1 cellular context compared by ENCODE assay signal in the genomic region with DNA sequence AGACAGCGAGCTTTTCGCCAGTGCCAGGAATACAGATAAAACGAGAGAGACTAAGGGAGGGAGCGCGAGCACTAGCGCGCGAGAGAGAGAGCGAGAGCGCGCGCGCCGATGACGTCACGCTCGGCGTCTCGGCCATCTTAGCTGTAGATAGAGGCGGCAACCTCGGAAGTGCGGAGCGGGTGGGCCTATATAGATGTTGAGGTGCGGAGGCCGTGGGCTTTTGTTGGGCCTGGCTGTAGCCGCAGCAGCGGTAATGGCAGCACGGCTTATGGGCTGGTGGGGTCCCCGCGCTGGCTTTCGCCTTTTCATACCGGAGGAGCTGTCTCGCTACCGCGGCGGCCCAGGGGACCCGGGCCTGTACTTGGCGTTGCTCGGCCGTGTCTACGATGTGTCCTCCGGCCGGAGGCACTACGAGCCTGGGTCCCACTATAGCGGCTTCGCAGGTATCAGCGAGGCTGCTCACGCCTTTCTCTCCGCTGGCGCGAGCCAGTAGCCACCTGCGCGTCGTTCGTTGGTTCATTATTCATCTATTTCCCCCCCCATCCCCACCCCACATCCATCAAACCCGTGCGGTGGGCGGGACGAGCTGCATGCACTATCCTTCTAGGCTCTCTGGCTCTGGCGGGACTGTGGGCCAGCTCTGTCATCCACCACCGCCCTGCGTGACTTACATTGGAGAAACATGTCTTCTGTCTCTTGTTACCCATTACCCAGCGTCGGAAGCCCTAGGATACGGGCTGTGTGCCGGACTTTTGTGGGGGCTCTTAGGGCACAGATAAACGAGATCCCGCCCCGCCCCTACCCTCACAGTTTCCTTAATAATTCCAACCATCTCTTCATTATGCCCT.
TF ChIP-seq lines count a peak whose summit lies in the region.

No MANE protein-coding gene starts in this region.

TF ChIP-seq in HepG2, 621 proteins besides CTCF, POLR2A, EP300 and RAD21 (continued from another document and continues in another):
- TF ChIP-seq ZNF598 (CRISPR knock-in tag; IDR thresholded peaks at IDR 0.05; ENCODE audit: borderline replicate concordance) (0 out of 2 replicates have a peak, but pooled peaks have one; percentile 21), DPF2 (CRISPR knock-in tag; IDR thresholded peaks at IDR 0.05; ENCODE audit: borderline replicate concordance, low read depth) (no peak), RBFOX2 (IDR thresholded peaks at IDR 0.05; ENCODE audit: low read depth, low read length) (peak; percentile 91), PPARG (CRISPR knock-in tag; conservative IDR thresholded peaks at IDR 0.05) (no peak; the same call in 1 of the 2 replicates), TCF7 (IDR thresholded peaks at IDR 0.05; ENCODE audit: low read depth) (no peak), ARID2 (CRISPR knock-in tag; IDR thresholded peaks at IDR 0.05; ENCODE audit: borderline replicate concordance) (no peak; the same call in 1 of the 2 replicates), MLLT10 (CRISPR knock-in tag; IDR thresholded peaks at IDR 0.05) (no peak), ZNF263 (CRISPR knock-in tag; IDR thresholded peaks at IDR 0.05) (peak; percentile 42), FIP1L1 (IDR thresholded peaks at IDR 0.05; ENCODE audit: borderline replicate concordance, insufficient read depth, low read depth, low read length) (no peak), ZNF768 (CRISPR knock-in tag; IDR thresholded peaks at IDR 0.05) (peak; percentile 32; the same call in 1 of the 2 replicates), ZFP36L1 (CRISPR knock-in tag; IDR thresholded peaks at IDR 0.05) (no peak), HNRNPLL (IDR thresholded peaks at IDR 0.05; ENCODE audit: low read depth, low read length, poor library complexity, severe bottlenecking) (peak; percentile 37), ISX (CRISPR knock-in tag; conservative IDR thresholded peaks at IDR 0.05) (no peak), RFXAP (CRISPR knock-in tag; IDR thresholded peaks at IDR 0.05; ENCODE audit: borderline replicate concordance) (peak; percentile 35; the same call in 1 of the 2 replicates), ZKSCAN5 (CRISPR knock-in tag; IDR thresholded peaks at IDR 0.05) (no peak), NFIB (CRISPR knock-in tag; IDR thresholded peaks at IDR 0.05; ENCODE audit: borderline replicate concordance) (no peak), TBL1XR1 (IDR thresholded peaks at IDR 0.05; ENCODE audit: borderline replicate concordance, low read length, partially characterized antibody) (no peak), YY1 (IDR thresholded peaks at IDR 0.05; ENCODE audit: insufficient read depth, insufficient replicate concordance, low read depth, low read length) (peak; percentile 94), GATAD1 (CRISPR knock-in tag; IDR thresholded peaks at IDR 0.05) (peak; percentile 81), PHF20 (CRISPR knock-in tag; IDR thresholded peaks at IDR 0.05) (peak; percentile 68), SKI (IDR thresholded peaks at IDR 0.05; ENCODE audit: partially characterized antibody) (no peak), MEIS2 (CRISPR knock-in tag; IDR thresholded peaks at IDR 0.05) (0 out of 2 replicates have a peak, but pooled peaks have one; percentile 78), ZNF530 (CRISPR knock-in tag; IDR thresholded peaks at IDR 0.05; ENCODE audit: low read depth) (no peak), MATR3 (CRISPR knock-in tag; IDR thresholded peaks at IDR 0.05) (no peak), TAF1 (CRISPR knock-in tag; IDR thresholded peaks at IDR 0.05) (peak; percentile 58; the same call in 1 of the 2 replicates), NCOA1 (CRISPR knock-in tag; IDR thresholded peaks at IDR 0.05) (no peak), MAFF (IDR thresholded peaks at IDR 0.05; ENCODE audit: low read depth, low read length) (no peak)
- TF ChIP-seq, protein P1, sequence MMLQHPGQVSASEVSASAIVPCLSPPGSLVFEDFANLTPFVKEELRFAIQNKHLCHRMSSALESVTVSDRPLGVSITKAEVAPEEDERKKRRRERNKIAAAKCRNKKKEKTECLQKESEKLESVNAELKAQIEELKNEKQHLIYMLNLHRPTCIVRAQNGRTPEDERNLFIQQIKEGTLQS (CRISPR knock-in tag; IDR thresholded peaks at IDR 0.05): peak; percentile 87
- TF ChIP-seq, protein P2, sequence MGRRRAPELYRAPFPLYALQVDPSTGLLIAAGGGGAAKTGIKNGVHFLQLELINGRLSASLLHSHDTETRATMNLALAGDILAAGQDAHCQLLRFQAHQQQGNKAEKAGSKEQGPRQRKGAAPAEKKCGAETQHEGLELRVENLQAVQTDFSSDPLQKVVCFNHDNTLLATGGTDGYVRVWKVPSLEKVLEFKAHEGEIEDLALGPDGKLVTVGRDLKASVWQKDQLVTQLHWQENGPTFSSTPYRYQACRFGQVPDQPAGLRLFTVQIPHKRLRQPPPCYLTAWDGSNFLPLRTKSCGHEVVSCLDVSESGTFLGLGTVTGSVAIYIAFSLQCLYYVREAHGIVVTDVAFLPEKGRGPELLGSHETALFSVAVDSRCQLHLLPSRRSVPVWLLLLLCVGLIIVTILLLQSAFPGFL (CRISPR knock-in tag; IDR thresholded peaks at IDR 0.05): no peak
- TF ChIP-seq, protein P3, sequence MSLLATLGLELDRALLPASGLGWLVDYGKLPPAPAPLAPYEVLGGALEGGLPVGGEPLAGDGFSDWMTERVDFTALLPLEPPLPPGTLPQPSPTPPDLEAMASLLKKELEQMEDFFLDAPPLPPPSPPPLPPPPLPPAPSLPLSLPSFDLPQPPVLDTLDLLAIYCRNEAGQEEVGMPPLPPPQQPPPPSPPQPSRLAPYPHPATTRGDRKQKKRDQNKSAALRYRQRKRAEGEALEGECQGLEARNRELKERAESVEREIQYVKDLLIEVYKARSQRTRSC (CRISPR knock-in tag; IDR thresholded peaks at IDR 0.05; ENCODE audit: low read depth): no peak
- TF ChIP-seq, protein P4, sequence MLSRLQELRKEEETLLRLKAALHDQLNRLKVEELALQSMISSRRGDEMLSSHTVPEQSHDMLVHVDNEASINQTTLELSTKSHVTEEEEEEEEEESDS (CRISPR knock-in tag; IDR thresholded peaks at IDR 0.05; ENCODE audit: borderline replicate concordance): no peak
- TF ChIP-seq, protein P5, sequence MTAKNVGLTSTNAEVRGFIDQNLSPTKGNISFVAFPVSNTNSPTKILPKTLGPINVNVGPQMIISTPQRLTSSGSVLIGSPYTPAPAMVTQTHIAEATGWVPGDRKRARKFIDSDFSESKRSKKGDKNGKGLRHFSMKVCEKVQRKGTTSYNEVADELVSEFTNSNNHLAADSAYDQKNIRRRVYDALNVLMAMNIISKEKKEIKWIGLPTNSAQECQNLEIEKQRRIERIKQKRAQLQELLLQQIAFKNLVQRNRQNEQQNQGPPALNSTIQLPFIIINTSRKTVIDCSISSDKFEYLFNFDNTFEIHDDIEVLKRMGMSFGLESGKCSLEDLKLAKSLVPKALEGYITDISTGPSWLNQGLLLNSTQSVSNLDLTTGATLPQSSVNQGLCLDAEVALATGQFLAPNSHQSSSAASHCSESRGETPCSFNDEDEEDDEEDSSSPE (CRISPR knock-in tag; IDR thresholded peaks at IDR 0.05): peak; percentile 50
- TF ChIP-seq, protein P6, sequence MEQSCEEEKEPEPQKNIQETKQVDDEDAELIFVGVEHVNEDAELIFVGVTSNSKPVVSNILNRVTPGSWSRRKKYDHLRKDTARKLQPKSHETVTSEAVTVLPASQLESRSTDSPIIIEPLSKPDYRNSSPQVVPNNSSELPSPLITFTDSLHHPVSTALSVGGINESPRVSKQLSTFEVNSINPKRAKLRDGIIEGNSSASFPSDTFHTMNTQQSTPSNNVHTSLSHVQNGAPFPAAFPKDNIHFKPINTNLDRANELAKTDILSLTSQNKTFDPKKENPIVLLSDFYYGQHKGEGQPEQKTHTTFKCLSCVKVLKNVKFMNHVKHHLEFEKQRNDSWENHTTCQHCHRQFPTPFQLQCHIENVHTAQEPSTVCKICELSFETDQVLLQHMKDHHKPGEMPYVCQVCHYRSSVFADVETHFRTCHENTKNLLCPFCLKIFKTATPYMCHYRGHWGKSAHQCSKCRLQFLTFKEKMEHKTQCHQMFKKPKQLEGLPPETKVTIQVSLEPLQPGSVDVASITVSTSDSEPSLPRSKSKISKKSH (CRISPR knock-in tag; IDR thresholded peaks at IDR 0.05; ENCODE audit: borderline replicate concordance): peak; percentile 87; the same call in 1 of the 2 replicates
- TF ChIP-seq, protein P7, sequence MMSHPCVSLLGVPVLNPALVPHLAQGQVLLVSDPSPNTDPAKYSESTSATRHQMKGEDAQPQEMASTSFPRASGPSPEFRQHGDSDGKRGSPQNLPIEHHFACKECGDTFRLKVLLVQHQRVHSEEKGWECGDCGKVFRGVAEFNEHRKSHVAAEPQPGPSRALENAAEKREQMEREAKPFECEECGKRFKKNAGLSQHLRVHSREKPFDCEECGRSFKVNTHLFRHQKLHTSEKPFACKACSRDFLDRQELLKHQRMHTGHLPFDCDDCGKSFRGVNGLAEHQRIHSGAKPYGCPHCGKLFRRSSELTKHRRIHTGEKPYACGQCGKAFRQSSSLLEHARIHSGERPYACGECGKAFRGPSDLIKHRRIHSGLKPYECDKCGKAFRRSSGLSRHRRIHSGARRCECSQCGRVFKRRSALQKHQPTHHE (CRISPR knock-in tag; IDR thresholded peaks at IDR 0.05; ENCODE audit: borderline replicate concordance): no peak; the same call in 1 of the 2 replicates
- TF ChIP-seq, protein P8, sequence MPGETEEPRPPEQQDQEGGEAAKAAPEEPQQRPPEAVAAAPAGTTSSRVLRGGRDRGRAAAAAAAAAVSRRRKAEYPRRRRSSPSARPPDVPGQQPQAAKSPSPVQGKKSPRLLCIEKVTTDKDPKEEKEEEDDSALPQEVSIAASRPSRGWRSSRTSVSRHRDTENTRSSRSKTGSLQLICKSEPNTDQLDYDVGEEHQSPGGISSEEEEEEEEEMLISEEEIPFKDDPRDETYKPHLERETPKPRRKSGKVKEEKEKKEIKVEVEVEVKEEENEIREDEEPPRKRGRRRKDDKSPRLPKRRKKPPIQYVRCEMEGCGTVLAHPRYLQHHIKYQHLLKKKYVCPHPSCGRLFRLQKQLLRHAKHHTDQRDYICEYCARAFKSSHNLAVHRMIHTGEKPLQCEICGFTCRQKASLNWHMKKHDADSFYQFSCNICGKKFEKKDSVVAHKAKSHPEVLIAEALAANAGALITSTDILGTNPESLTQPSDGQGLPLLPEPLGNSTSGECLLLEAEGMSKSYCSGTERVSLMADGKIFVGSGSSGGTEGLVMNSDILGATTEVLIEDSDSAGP (CRISPR knock-in tag; IDR thresholded peaks at IDR 0.05; ENCODE audit: borderline replicate concordance): 0 out of 2 replicates have a peak, but pooled peaks have one; percentile 44
- TF ChIP-seq, protein P9, sequence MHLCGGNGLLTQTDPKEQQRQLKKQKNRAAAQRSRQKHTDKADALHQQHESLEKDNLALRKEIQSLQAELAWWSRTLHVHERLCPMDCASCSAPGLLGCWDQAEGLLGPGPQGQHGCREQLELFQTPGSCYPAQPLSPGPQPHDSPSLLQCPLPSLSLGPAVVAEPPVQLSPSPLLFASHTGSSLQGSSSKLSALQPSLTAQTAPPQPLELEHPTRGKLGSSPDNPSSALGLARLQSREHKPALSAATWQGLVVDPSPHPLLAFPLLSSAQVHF (CRISPR knock-in tag; IDR thresholded peaks at IDR 0.05): no peak
- TF ChIP-seq, protein P10, sequence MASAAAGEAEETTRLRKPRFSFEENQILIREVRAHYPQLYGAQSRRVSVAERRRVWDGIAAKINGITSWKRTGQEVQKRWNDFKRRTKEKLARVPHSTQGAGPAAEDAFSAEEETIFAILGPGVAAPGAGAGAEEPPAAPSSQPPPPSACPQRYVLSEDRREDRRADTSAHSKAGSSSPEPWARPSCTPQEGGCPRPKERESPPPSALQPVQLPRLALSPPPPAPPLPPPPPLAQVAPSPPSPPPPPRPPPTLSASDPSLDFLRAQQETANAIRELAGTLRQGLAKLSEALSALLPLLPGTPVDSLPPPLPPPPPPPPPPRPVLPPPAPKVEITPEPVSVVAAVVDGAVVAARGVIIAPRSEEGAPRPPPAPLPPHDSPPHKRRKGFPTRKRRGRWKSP (CRISPR knock-in tag; IDR thresholded peaks at IDR 0.05): peak; percentile 60
- TF ChIP-seq, protein P11, sequence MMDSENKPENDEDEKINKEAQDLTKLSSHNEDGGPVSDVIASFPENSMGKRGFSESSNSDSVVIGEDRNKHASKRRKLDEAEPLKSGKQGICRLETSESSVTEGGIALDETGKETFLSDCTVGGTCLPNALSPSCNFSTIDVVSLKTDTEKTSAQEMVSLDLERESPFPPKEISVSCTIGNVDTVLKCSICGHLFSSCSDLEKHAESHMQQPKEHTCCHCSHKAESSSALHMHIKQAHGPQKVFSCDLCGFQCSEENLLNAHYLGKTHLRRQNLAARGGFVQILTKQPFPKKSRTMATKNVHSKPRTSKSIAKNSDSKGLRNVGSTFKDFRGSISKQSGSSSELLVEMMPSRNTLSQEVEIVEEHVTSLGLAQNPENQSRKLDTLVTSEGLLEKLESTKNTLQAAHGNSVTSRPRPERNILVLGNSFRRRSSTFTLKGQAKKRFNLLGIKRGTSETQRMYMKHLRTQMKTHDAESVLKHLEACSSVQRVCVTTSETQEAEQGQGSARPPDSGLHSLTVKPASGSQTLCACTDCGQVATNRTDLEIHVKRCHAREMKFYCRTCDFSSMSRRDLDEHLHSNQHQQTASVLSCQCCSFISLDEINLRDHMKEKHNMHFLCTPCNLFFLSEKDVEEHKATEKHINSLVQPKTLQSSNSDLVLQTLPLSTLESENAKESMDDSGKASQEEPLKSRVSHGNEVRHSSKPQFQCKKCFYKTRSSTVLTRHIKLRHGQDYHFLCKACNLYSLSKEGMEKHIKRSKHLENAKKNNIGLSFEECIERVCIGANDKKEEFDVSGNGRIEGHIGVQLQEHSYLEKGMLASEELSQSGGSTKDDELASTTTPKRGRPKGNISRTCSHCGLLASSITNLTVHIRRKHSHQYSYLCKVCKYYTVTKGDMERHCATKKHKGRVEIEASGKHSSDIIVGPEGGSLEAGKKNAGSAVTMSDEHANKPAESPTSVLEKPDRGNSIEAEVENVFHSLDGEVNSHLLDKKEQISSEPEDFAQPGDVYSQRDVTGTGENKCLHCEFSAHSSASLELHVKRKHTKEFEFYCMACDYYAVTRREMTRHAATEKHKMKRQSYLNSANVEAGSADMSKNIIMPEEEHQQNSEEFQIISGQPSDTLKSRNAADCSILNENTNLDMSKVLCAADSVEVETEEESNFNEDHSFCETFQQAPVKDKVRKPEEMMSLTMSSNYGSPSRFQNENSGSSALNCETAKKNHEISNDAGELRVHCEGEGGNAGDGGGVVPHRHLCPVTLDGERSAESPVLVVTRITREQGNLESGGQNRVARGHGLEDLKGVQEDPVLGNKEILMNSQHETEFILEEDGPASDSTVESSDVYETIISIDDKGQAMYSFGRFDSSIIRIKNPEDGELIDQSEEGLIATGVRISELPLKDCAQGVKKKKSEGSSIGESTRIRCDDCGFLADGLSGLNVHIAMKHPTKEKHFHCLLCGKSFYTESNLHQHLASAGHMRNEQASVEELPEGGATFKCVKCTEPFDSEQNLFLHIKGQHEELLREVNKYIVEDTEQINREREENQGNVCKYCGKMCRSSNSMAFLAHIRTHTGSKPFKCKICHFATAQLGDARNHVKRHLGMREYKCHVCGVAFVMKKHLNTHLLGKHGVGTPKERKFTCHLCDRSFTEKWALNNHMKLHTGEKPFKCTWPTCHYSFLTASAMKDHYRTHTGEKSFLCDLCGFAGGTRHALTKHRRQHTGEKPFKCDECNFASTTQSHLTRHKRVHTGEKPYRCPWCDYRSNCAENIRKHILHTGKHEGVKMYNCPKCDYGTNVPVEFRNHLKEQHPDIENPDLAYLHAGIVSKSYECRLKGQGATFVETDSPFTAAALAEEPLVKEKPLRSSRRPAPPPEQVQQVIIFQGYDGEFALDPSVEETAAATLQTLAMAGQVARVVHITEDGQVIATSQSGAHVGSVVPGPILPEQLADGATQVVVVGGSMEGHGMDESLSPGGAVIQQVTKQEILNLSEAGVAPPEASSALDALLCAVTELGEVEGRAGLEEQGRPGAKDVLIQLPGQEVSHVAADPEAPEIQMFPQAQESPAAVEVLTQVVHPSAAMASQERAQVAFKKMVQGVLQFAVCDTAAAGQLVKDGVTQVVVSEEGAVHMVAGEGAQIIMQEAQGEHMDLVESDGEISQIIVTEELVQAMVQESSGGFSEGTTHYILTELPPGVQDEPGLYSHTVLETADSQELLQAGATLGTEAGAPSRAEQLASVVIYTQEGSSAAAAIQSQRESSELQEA (CRISPR knock-in tag; IDR thresholded peaks at IDR 0.05; ENCODE audit: not compliant biosample characterization): no peak
